In the genomic region with DNA sequence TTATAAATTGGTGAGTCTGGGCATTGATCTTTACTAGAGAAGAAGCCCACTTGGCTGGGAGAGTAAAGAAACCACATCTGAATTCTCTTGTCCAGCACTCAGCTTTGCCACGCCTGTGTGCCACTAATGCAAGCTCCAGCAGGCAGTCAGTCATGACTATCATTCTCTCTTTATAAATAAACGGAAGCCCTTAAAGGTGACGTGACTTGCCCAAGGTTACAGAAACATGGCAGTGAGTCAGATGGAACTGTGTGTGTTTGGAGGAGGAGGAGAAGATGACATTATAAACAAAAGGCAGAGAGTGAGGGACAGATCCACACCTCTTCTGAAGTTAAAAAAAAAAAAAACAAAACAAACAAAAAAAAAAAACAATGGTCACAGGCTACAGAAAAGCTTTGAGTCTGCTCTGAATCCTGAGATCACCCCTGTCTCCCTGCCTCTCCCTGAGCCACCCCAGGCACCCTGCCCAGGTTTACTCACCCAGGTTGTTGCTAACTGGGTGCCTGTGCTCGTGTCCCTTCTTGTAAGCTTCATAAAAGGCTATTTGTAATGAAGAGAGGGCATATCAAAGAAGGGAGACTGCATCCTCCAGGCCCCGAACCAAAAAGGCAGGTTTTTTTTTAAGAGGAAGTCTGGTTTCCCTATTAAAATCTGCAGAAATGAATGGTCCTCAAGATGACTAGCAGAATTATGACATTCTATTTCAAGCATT, we compare ENCODE assay signal across 1 cellular context.
TF ChIP-seq lines count a peak whose summit lies in the region.

No MANE protein-coding gene starts in this region.

TF ChIP-seq in HCT116, 20 proteins besides CTCF, POLR2A, EP300 and RAD21 (continued from another document):
- TF ChIP-seq, protein P1, sequence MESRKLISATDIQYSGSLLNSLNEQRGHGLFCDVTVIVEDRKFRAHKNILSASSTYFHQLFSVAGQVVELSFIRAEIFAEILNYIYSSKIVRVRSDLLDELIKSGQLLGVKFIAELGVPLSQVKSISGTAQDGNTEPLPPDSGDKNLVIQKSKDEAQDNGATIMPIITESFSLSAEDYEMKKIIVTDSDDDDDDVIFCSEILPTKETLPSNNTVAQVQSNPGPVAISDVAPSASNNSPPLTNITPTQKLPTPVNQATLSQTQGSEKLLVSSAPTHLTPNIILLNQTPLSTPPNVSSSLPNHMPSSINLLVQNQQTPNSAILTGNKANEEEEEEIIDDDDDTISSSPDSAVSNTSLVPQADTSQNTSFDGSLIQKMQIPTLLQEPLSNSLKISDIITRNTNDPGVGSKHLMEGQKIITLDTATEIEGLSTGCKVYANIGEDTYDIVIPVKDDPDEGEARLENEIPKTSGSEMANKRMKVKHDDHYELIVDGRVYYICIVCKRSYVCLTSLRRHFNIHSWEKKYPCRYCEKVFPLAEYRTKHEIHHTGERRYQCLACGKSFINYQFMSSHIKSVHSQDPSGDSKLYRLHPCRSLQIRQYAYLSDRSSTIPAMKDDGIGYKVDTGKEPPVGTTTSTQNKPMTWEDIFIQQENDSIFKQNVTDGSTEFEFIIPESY (IDR thresholded peaks at IDR 0.05; ENCODE audit: extremely low read depth, insufficient replicate concordance, low read length), result peak; percentile 22
- TF ChIP-seq, protein P2, sequence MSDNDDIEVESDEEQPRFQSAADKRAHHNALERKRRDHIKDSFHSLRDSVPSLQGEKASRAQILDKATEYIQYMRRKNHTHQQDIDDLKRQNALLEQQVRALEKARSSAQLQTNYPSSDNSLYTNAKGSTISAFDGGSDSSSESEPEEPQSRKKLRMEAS (IDR thresholded peaks at IDR 0.05), result peak; percentile 76
- no peak for TF ChIP-seq EZH2 (IDR thresholded peaks at IDR 0.05)
- TF ChIP-seq ZNF274 (IDR thresholded peaks at IDR 0.05; ENCODE audit: low read depth, low read length), result no peak
- no peak for TF ChIP-seq EGR1 (IDR thresholded peaks at IDR 0.05; ENCODE audit: low read depth)
- no peak for TF ChIP-seq EZH2phosphoT487 (IDR thresholded peaks at IDR 0.05; ENCODE audit: borderline replicate concordance)
- TF ChIP-seq TCF7L2 (IDR thresholded peaks at IDR 0.05; ENCODE audit: borderline replicate concordance, extremely low read depth, insufficient read depth, insufficient read length), result peak; percentile 73
- TF ChIP-seq CBX3 (IDR thresholded peaks at IDR 0.05; ENCODE audit: low read depth), result 0 out of 2 replicates have a peak, but pooled peaks have one; percentile 68
- no peak for TF ChIP-seq ZFX (IDR thresholded peaks at IDR 0.05)
- TF ChIP-seq ELF1 (IDR thresholded peaks at IDR 0.05; ENCODE audit: borderline replicate concordance, low read depth), result no peak; the same call in 1 of the 2 replicates
